ENCODE assay signal across 1 cellular context in genomic region chr3:33167716-33168339, GRCh38.
TF ChIP-seq lines count a peak whose summit lies in the region.

No MANE protein-coding gene starts in this region.

TF ChIP-seq in A549, 52 proteins besides CTCF, POLR2A, EP300 and RAD21 (continued from another document):
- TF ChIP-seq, protein P1, sequence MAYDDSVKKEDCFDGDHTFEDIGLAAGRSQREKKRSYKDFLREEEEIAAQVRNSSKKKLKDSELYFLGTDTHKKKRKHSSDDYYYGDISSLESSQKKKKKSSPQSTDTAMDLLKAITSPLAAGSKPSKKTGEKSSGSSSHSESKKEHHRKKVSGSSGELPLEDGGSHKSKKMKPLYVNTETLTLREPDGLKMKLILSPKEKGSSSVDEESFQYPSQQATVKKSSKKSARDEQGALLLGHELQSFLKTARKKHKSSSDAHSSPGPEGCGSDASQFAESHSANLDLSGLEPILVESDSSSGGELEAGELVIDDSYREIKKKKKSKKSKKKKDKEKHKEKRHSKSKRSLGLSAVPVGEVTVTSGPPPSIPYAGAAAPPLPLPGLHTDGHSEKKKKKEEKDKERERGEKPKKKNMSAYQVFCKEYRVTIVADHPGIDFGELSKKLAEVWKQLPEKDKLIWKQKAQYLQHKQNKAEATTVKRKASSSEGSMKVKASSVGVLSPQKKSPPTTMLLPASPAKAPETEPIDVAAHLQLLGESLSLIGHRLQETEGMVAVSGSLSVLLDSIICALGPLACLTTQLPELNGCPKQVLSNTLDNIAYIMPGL (CRISPR knock-in tag; IDR thresholded peaks at IDR 0.05; ENCODE audit: borderline replicate concordance), result no peak
- TF ChIP-seq NPAS2 (CRISPR knock-in tag; IDR thresholded peaks at IDR 0.05; ENCODE audit: borderline replicate concordance), result no peak
- TF ChIP-seq FOXS1 (CRISPR knock-in tag; IDR thresholded peaks at IDR 0.05), result no peak
- TF ChIP-seq, protein P2, sequence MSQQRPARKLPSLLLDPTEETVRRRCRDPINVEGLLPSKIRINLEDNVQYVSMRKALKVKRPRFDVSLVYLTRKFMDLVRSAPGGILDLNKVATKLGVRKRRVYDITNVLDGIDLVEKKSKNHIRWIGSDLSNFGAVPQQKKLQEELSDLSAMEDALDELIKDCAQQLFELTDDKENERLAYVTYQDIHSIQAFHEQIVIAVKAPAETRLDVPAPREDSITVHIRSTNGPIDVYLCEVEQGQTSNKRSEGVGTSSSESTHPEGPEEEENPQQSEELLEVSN (IDR thresholded peaks at IDR 0.05; ENCODE audit: borderline replicate concordance, low read depth), result no peak
TF ChIP-seq in A549: peak in this region for 0.
